8 cellular contexts compared by ENCODE assay signal in genomic region chr18:21704603-21705364, GRCh38. TPM values are rescaled to one million over a fixed set of nuclear protein-coding genes. Genes with fewer than 3 reads are reported as not detected.
A peak's percentile ranks its signal among the peaks of the same experiment; 100 is the strongest.
DNase-seq lines count a peak whose midpoint lies in the region; ATAC-seq and TF ChIP-seq lines count a peak whose summit lies in the region.

A gene with protein sequence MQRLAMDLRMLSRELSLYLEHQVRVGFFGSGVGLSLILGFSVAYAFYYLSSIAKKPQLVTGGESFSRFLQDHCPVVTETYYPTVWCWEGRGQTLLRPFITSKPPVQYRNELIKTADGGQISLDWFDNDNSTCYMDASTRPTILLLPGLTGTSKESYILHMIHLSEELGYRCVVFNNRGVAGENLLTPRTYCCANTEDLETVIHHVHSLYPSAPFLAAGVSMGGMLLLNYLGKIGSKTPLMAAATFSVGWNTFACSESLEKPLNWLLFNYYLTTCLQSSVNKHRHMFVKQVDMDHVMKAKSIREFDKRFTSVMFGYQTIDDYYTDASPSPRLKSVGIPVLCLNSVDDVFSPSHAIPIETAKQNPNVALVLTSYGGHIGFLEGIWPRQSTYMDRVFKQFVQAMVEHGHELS (minus strand): TSS chr18:21704774. CDS start chr18:21704665, 109 bp downstream.

- H3K27ac ChIP-seq in heart right ventricle: peak within 1 kb of the TSS in 9 of 10 donors; percentile 85 to 95 (median 89)
- peak within 1 kb of the TSS; percentile 91 for H3K27ac ChIP-seq in upper lobe of right lung

- peak; percentile 95 for ATAC-seq in HG02678 (IDR thresholded peaks at IDR 0.05; ENCODE audit: unreplicated experiment)
- ATAC-seq in heart right ventricle: peak; percentile 99 to 100 (median 100)
- peak; percentile 99 for ATAC-seq in upper lobe of right lung

- H3K36me3 ChIP-seq in adipocyte (ENCODE audit: control insufficient read depth, insufficient read depth, low read length, severe bottlenecking): no peaks in the 10 kb centered on the region
- H3K36me3 ChIP-seq in heart right ventricle: peaks cover 0 to 19% (median 0%) of the 10 kb centered on the region in 9 donors
- H3K36me3 ChIP-seq in upper lobe of right lung: no peaks in the 10 kb centered on the region

- peak; percentile 46 for TF ChIP-seq CTCF in GM12873 (IDR thresholded peaks at IDR 0.05; ENCODE audit: insufficient read depth, low read depth, low read length, missing control alignments)
- TF ChIP-seq CTCF in heart right ventricle (IDR thresholded peaks at IDR 0.05): peak; percentile 24 to 70 (median 42)
- TF ChIP-seq CTCF in upper lobe of right lung (IDR thresholded peaks at IDR 0.05): peak; percentile 55

- H3K9me3 ChIP-seq in adipocyte (ENCODE audit: control insufficient read depth, low read length) (no peaks in the 10 kb centered on the region), heart right ventricle (no peaks in the 10 kb centered on the region), upper lobe of right lung (no peaks in the 10 kb centered on the region)

- intact Hi-C loops in heart right ventricle (cut with DNase I): loop anchor here in 5 of 10 donors (1.0 to 10.0 kb wide), 7 partner anchors 36 to 102 kb away; partner anchors contain the start of genes MIB1 (in 3 of the 5), SNRPD1 (in 2 of the 5) and ESCO1 (in 1 of the 5)
- intact Hi-C loops in posterior vena cava (cut with DNase I): no loop called here
- intact Hi-C loops in upper lobe of right lung (cut with DNase I): no loop called here

- DNase-seq in NCI-H128 (lab: John Stamatoyannopoulos, UW; ENCODE audit: unreplicated experiment) (peak; percentile 96), SW480 (ENCODE audit: low spot score) (peak; percentile 90), adipocyte (ENCODE audit: low read depth) (peak; percentile 97), heart right ventricle (peak; percentile 92 to 95), posterior vena cava (ENCODE audit: low spot score) (peak; percentile 98), upper lobe of right lung (peak; percentile 98)

- WGBS in heart right ventricle, 2 donors: 2 to 3% methylated on average over 58 to 60 of the region's 60 CpGs

- H3K9ac ChIP-seq in adipocyte (ENCODE audit: low read length): peak within 1 kb of the TSS; percentile 88

- H3K4me3 ChIP-seq in adipocyte (ENCODE audit: low read length) (peak within 1 kb of the TSS; percentile 97), heart right ventricle (peak within 1 kb of the TSS; percentile 64 to 96 (median 84)), upper lobe of right lung (peak within 1 kb of the TSS; percentile 80)

- no peaks in the 10 kb centered on the region for H3K27me3 ChIP-seq in adipocyte (replicated peaks; ENCODE audit: control insufficient read depth, insufficient read depth, low read length)
- H3K27me3 ChIP-seq in heart right ventricle: no peaks in the 10 kb centered on the region
- H3K27me3 ChIP-seq in upper lobe of right lung: no peaks in the 10 kb centered on the region

- H3K4me1 ChIP-seq in adipocyte (ENCODE audit: control insufficient read depth, insufficient read depth, low read length) (no peaks in the 10 kb centered on the region), heart right ventricle (peaks cover 0 to 24% (median 13%) of the 10 kb centered on the region in 9 donors), upper lobe of right lung (peaks cover 10% of the 10 kb centered on the region)

RNA-seq across cellular contexts. Expression of the gene that starts here (rescaled TPM):
- total RNA-seq in heart right ventricle: 1 to 10 TPM; 2.2 to 7.7 (median 3.7) TPM
- 10 to 100 TPM in 1 of 2 donors, 1 to 10 TPM in 1; 8.6 to 28.2 TPM for polyA plus RNA-seq in heart right ventricle
- total RNA-seq in posterior vena cava: 10 to 100 TPM in 1 of 2 donors, 1 to 10 TPM in 1; 8.4 to 10.3 TPM
- total RNA-seq in upper lobe of right lung: 23.8 TPM

Comparison
In these comparisons a context has a peak if more than half of its experiments do, and no peak if none do; other contexts are left out.
1. Peak in every context shown above with its lines: DNase-seq, ATAC-seq, H3K4me3 ChIP-seq and H3K27ac ChIP-seq.